ENCODE assay signal across 27 cellular contexts in the genomic region with DNA sequence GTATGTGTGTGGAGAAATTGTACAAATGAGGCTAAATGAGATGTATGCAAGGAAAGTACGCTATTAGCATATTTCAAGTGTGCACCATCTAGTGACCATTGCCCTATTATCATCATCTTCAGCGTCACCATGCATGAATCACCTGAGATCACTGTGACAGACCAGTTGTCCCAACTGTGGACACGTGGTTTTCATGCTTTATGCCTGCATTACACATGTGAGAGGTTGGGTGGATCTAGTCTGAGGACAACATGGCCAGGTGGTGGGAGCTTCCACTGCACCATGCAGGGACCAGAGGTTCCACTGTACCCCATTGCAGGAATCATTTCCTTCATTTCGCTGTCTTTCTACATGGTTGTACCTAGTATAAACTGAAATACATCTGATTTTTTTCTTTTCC.
DNase-seq lines count a peak whose midpoint lies in the region; ATAC-seq, FAIRE-seq and TF ChIP-seq lines count a peak whose summit lies in the region.
"Had no signal": no experiment of that assay in that cellular context is flagged by ENCODE, and none has a peak within 500 bp of the region (broad histone marks: within the 10 kb centered on the region; RNA-seq: fewer than 3 reads in every experiment).

No MANE protein-coding gene starts in this region.

- no peak overlapping the region for H3K9ac ChIP-seq in neuronal stem cell (ENCODE audit: low read depth, low read length, poor library complexity)
- H3K9ac ChIP-seq: BLaER1 had no signal

- no peaks in the 10 kb centered on the region for H3K9me3 ChIP-seq in neuronal stem cell (replicated peaks in 1 of 2; ENCODE audit: control insufficient read depth in 2 of 2, insufficient read depth in 1 of 2, low read depth in 1 of 2, low read length in 2 of 2)
- H3K9me3 ChIP-seq: BE2C, BLaER1 had no signal

- H4K8ac ChIP-seq in neuronal stem cell (ENCODE audit: low read depth, low read length), result no peak overlapping the region

- no peak overlapping the region for H2BK5ac ChIP-seq in neuronal stem cell (ENCODE audit: low read length)

- no peak overlapping the region for H2BK15ac ChIP-seq in neuronal stem cell (ENCODE audit: low read length)

- H2AK5ac ChIP-seq in neuronal stem cell (ENCODE audit: low read depth, low read length), result no peak overlapping the region

- no peak for TF ChIP-seq POLR2A in GM12892 (IDR thresholded peaks at IDR 0.05; ENCODE audit: low read depth, low read length)

- no peak overlapping the region for H2BK12ac ChIP-seq in neuronal stem cell (ENCODE audit: low read length)

- WGBS in neuronal stem cell (ENCODE audit: extremely low coverage in 2 of 2, insufficient read length in 2 of 2, insufficient replicate concordance in 1 of 2), 2 donors, result no CpG with 5 or more reads among the region's 4 CpGs

- no peak overlapping the region for H3K14ac ChIP-seq in neuronal stem cell (ENCODE audit: low read length)

- no peaks in the 10 kb centered on the region for H3K79me1 ChIP-seq in neuronal stem cell (ENCODE audit: low read depth, low read length)

- no peak overlapping the region for H4K91ac ChIP-seq in neuronal stem cell (ENCODE audit: low read depth, low read length, poor library complexity)

- no peak overlapping the region for H3K4ac ChIP-seq in neuronal stem cell (ENCODE audit: low read length)

- no peak overlapping the region for H3K23ac ChIP-seq in neuronal stem cell (ENCODE audit: low read depth, low read length, poor library complexity)

- no peaks in the 10 kb centered on the region for H3K4me1 ChIP-seq in neuronal stem cell (ENCODE audit: control insufficient read depth in 2 of 2, insufficient read depth in 1 of 2, low read depth in 1 of 2, low read length in 2 of 2)
- H3K4me1 ChIP-seq: BLaER1 had no signal

- H3K27me3 ChIP-seq in neuronal stem cell (ENCODE audit: control insufficient read depth in 3 of 3, insufficient read depth in 3 of 3, low read depth in 1 of 3, low read length in 3 of 3), result peaks cover 0 to 3% (median 0%) of the 10 kb centered on the region in 3 experiments
- H3K27me3 ChIP-seq: BE2C, BLaER1 had no signal

- no peak overlapping the region for H3K4me2 ChIP-seq in neuronal stem cell (ENCODE audit: insufficient read depth, low read length, poor library complexity, severe bottlenecking)
- H3K4me2 ChIP-seq: BLaER1 had no signal

- DNase-seq in GM12892 (ENCODE audit: insufficient read length), result no peak
- no peak for DNase-seq in HTR-8/SVneo (ENCODE audit: insufficient read length, low spot score)
- DNase-seq in neuronal stem cell (ENCODE audit: low spot score), result no peak
- no peak for DNase-seq in urothelium cell line (ENCODE audit: low spot score)
- DNase-seq in NCI-H1048 (lab: John Stamatoyannopoulos, UW), result no peak
- DNase-seq: 8988T; ACHN; BE2C; C1 segment of cervical spinal cord; CD4-positive, alpha-beta memory T cell; CD4-positive, CD25-positive, alpha-beta regulatory T cell; CD8-positive, alpha-beta memory T cell; COR-L47; DMS 273 treated with DMSO at 0.1 percent for 48 hours; DMS153; DMS53; DMS79; DND-41; EL; GDM1 had no signal

- no peaks in the 10 kb centered on the region for H3K36me3 ChIP-seq in neuronal stem cell (replicated peaks in 1 of 2; ENCODE audit: control insufficient read depth in 2 of 2, insufficient read depth in 2 of 2, low read length in 2 of 2)
- H3K36me3 ChIP-seq: BE2C, BLaER1 had no signal

- no peak for ATAC-seq in HG03139 (IDR thresholded peaks at IDR 0.05; ENCODE audit: unreplicated experiment)
- no peak for ATAC-seq in GM21447 (IDR thresholded peaks at IDR 0.05; ENCODE audit: unreplicated experiment)
- ATAC-seq: GM12878 had no signal

- no peak overlapping the region for H2BK120ac ChIP-seq in neuronal stem cell (ENCODE audit: low read depth, low read length)

- H3K18ac ChIP-seq in neuronal stem cell (ENCODE audit: low read length), result peak overlapping the region; percentile 1

- no peak overlapping the region for H2AFZ ChIP-seq in neuronal stem cell (ENCODE audit: low read length)

- no peak overlapping the region for H3K27ac ChIP-seq in neuronal stem cell (replicated peaks; ENCODE audit: low read length)
- H3K27ac ChIP-seq: BLaER1 had no signal

- H3K4me3 ChIP-seq in neuronal stem cell (ENCODE audit: low read length in 2 of 2), result no peak overlapping the region
- H3K4me3 ChIP-seq: BLaER1, GM12878 had no signal

- FAIRE-seq in GM12892 (lab: Jason Lieb, UNC) (peak; percentile 21), HTR-8/SVneo (lab: Jason Lieb, UNC) (peak; percentile 70), urothelium cell line (lab: Jason Lieb, UNC) (peak; percentile 5)
- FAIRE-seq: A204.1, GM12878, GM18507, GM19239 had no signal
